Comparison of ENCODE assay signal across 8 cellular contexts in the genomic region with DNA sequence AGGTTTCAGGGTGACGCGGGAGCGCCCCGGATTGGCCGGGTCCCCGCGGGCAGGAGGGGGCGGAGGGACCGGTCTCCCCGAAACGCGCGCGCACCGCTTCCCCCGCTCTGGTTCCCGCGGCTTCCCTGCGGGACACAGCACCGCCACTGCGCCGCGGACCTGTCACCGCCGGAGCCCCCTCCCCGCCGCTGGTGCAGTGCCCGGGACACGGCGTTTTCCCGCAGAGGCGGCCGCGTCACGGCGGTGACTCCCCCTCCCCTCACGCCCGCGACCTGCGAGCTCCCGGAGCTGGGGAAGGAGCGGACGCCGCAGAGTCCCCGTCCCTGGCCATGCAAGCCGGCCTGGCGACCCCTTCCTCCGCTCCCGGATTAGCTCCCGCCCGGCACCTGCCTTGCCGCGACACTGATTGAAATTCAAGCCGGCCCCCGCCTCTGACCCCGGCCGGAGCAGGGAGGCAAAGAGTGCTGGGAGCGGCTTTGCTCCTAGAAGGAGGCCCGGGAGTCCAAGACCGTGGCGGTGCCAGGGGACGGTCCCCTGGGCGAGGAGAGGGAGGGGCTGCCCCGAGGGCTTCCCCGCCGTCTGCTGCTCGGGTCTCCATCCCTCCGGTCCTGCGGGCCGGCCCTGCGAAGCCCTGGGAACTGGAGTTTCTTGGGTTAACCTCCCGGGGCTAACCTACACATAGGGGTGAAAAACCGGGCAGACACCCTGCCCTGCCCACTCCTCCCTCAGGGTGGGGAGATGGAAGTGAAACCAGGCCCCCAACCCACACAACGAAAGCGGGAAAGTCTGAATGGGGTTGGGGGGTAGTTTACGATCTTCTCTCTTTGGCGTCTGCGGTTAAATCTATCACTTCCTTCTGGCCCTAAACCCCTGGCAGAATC. TPM values are rescaled to one million over a fixed set of nuclear protein-coding genes. Genes with fewer than 3 reads are reported as not detected.
A peak's percentile ranks its signal among the peaks of the same experiment; 100 is the strongest.
DNase-seq lines count a peak whose midpoint lies in the region; ATAC-seq and FAIRE-seq lines count a peak whose summit lies in the region.

No MANE protein-coding gene starts in this region.

- H3K4me3 ChIP-seq in SK-N-MC, result peak overlapping the region; percentile 72

- H3K27ac Mint-ChIP-seq in dendritic cell treated with granulocyte-macrophage colony-stimulating factor and Interleukin-4, amounts not matched to agents 40 ng/mL and 50 ng/mL, for 4 days, result no peak overlapping the region
- peak overlapping the region in 1 of 6 donors; percentile 83 for H3K27ac Mint-ChIP-seq in naive B cell

- peak; percentile 65 to 74 for ATAC-seq in naive B cell (ENCODE audit: low read depth in 2 of 2)
- ATAC-seq in GM21367 (IDR thresholded peaks at IDR 0.05; ENCODE audit: unreplicated experiment), result no peak

- no peaks in the 10 kb centered on the region for H3K9me3 Mint-ChIP-seq in dendritic cell treated with granulocyte-macrophage colony-stimulating factor and Interleukin-4, amounts not matched to agents 40 ng/mL and 50 ng/mL, for 4 days
- H3K9me3 Mint-ChIP-seq in naive B cell, result no peaks in the 10 kb centered on the region

- H3K9me3 ChIP-seq in SK-N-MC (ENCODE audit: low read depth, low read length), result no peaks in the 10 kb centered on the region

- H3K36me3 ChIP-seq in SK-N-MC (ENCODE audit: insufficient read depth, low read length), result no peaks in the 10 kb centered on the region

- H3K4me1 Mint-ChIP-seq in dendritic cell treated with granulocyte-macrophage colony-stimulating factor and Interleukin-4, amounts not matched to agents 40 ng/mL and 50 ng/mL, for 4 days (ENCODE audit: low read depth), result peaks cover 37% of the 10 kb centered on the region
- peaks cover 16 to 18% (median 16%) of the 10 kb centered on the region in 3 donors for H3K4me1 Mint-ChIP-seq in naive B cell

- peak; percentile 39 for FAIRE-seq in GM18507 (lab: Jason Lieb, UNC)

- intact Hi-C loops in dendritic cell treated with granulocyte-macrophage colony-stimulating factor and Interleukin-4, amounts not matched to agents 40 ng/mL and 50 ng/mL, for 4 days (cut with micrococcal nuclease), result no loop called here

- DNase-seq in GM18507 (ENCODE audit: extremely low spot score, insufficient read length, low read depth) (no peak), SK-N-MC (ENCODE audit: low read depth, low spot score) (no peak), naive B cell (peak; percentile 57), globus pallidus (ENCODE audit: low spot score) (no peak), NCI-H1930 (lab: John Stamatoyannopoulos, UW) (no peak), DMS114 treated with DMSO at 0.1 percent for 48 hours (lab: John Stamatoyannopoulos, UW; ENCODE audit: unreplicated experiment) (no peak)

- no peaks in the 10 kb centered on the region for H3K36me3 Mint-ChIP-seq in dendritic cell treated with granulocyte-macrophage colony-stimulating factor and Interleukin-4, amounts not matched to agents 40 ng/mL and 50 ng/mL, for 4 days (ENCODE audit: low read depth)
- peaks cover 0 to 5% of the 10 kb centered on the region in 2 donors for H3K36me3 Mint-ChIP-seq in naive B cell

- H3K4me3 Mint-ChIP-seq in dendritic cell treated with granulocyte-macrophage colony-stimulating factor and Interleukin-4, amounts not matched to agents 40 ng/mL and 50 ng/mL, for 4 days, result peak overlapping the region; percentile 75
- peak overlapping the region; percentile 78 to 92 (median 86) for H3K4me3 Mint-ChIP-seq in naive B cell

- H3K27ac ChIP-seq in SK-N-MC, result no peak overlapping the region

- no peak overlapping the region for H3K9ac ChIP-seq in SK-N-MC (ENCODE audit: insufficient read length)

- peaks cover 87% of the 10 kb centered on the region for H3K27me3 Mint-ChIP-seq in dendritic cell treated with granulocyte-macrophage colony-stimulating factor and Interleukin-4, amounts not matched to agents 40 ng/mL and 50 ng/mL, for 4 days
- H3K27me3 Mint-ChIP-seq in naive B cell, result peaks cover 56 to 88% (median 87%) of the 10 kb centered on the region in 3 donors

RNA-seq across cellular contexts. Expression of gene RHBDL3, which starts 1.0 kb away (rescaled TPM):
- not detected for polyA plus RNA-seq in naive B cell (ENCODE audit: low read depth in 6 of 6)
